In genomic region chr6:96943535-96943934, GRCh38 we compare ENCODE assay signal across 15 cellular contexts. TPM values are rescaled to one million over a fixed set of nuclear protein-coding genes. Genes with fewer than 3 reads are reported as not detected.
DNase-seq lines count a peak whose midpoint lies in the region; ATAC-seq and TF ChIP-seq lines count a peak whose summit lies in the region.
"Had no signal": no experiment of that assay in that cellular context is flagged by ENCODE, and none has a peak within 500 bp of the region (broad histone marks: within the 10 kb centered on the region; RNA-seq: fewer than 3 reads in every experiment).

No MANE protein-coding gene starts in this region.

- H3K27ac Mint-ChIP-seq in nephron: peak overlapping the region in 2 of 3 experiments; percentile 16 to 43
- H3K27ac Mint-ChIP-seq: CD8-positive, alpha-beta memory T cell; IgD-negative memory B cell had no signal

- H3K4me3 ChIP-seq in colonic mucosa: no peak overlapping the region
- H3K4me3 ChIP-seq: BLaER1, HAP-1 had no signal

- no peaks in the 10 kb centered on the region for H3K9me3 ChIP-seq in colonic mucosa
- H3K9me3 ChIP-seq: BLaER1, Caco-2, HAP-1 had no signal

- H3K27me3 ChIP-seq in colonic mucosa: no peaks in the 10 kb centered on the region
- H3K27me3 ChIP-seq: BLaER1 had no signal

- no peaks in the 10 kb centered on the region for H3K4me1 Mint-ChIP-seq in nephron

- H3K9me3 Mint-ChIP-seq in nephron: no peaks in the 10 kb centered on the region
- H3K9me3 Mint-ChIP-seq: CD8-positive, alpha-beta memory T cell had no signal

- TF ChIP-seq CTCF in nephron (IDR thresholded peaks at IDR 0.05; ENCODE audit: unreplicated experiment in 3 of 3) (no peak), colonic mucosa (IDR thresholded peaks at IDR 0.05) (no peak)

- H3K27me3 Mint-ChIP-seq in nephron (ENCODE audit: low read depth): peaks cover 4% of the 10 kb centered on the region
- H3K27me3 Mint-ChIP-seq: IgD-negative memory B cell had no signal

- H3K27ac ChIP-seq in colonic mucosa: no peak overlapping the region
- H3K27ac ChIP-seq: BLaER1 had no signal

- H3K4me1 ChIP-seq in colonic mucosa: no peaks in the 10 kb centered on the region
- H3K4me1 ChIP-seq: BLaER1, Caco-2, HAP-1 had no signal

- intact Hi-C loops in colonic mucosa (cut with DNase I): no loop called here

- ATAC-seq in HG02973 (IDR thresholded peaks at IDR 0.05; ENCODE audit: unreplicated experiment) (no peak), esophagus mucosa (no peak)

- no peak overlapping the region for H3K9ac ChIP-seq in colonic mucosa (ENCODE audit: low read depth in 2 of 2, low read length in 2 of 2)
- H3K9ac ChIP-seq: BLaER1 had no signal

- H3K36me3 Mint-ChIP-seq in nephron (ENCODE audit: low read depth): no peaks in the 10 kb centered on the region

- DNase-seq in DMS 273 (lab: John Stamatoyannopoulos, UW; ENCODE audit: unreplicated experiment) (peak; percentile 71), NCI-H2171 treated with DMSO at 0.1 percent for 48 hours (lab: John Stamatoyannopoulos, UW) (peak; percentile 79), cerebellar cortex (ENCODE audit: low spot score) (peak; percentile 62), colonic mucosa (no peak)
- DNase-seq: 8988T; AML-193; Caco-2; CD8-positive, alpha-beta memory T cell; GOT3 had no signal

- no peaks in the 10 kb centered on the region for H3K36me3 ChIP-seq in colonic mucosa
- H3K36me3 ChIP-seq: BLaER1, HAP-1 had no signal

- H3K4me3 Mint-ChIP-seq in nephron: no peak overlapping the region
- H3K4me3 Mint-ChIP-seq: CD8-positive, alpha-beta memory T cell; IgD-negative memory B cell had no signal

RNA-seq across cellular contexts. Expression of gene KLHL32, which starts 19.0 kb away (rescaled TPM):
- total RNA-seq in colonic mucosa (1 to 10 TPM; 1.2 to 1.7 TPM), esophagus mucosa (not detected)

RNA-seq across cellular contexts. Expression of gene NDUFAF4, which starts 45.8 kb away (rescaled TPM):
- 10 to 100 TPM; 35.3 to 48.2 TPM for total RNA-seq in colonic mucosa
- total RNA-seq in esophagus mucosa: 20.6 TPM
